Comparison of ENCODE assay signal across 11 cellular contexts in genomic region chr13:110330491-110331001, GRCh38. TPM values are rescaled to one million over a fixed set of nuclear protein-coding genes. Genes with fewer than 3 reads are reported as not detected.
DNase-seq lines count a peak whose midpoint lies in the region; ATAC-seq, FAIRE-seq and TF ChIP-seq lines count a peak whose summit lies in the region.
"Had no signal": no experiment of that assay in that cellular context is flagged by ENCODE, and none has a peak within 500 bp of the region (broad histone marks: within the 10 kb centered on the region; RNA-seq: fewer than 3 reads in every experiment).

No MANE protein-coding gene starts in this region.

- H3K4me3 ChIP-seq in A673 (ENCODE audit: low read depth, low read length, poor library complexity, severe bottlenecking) = no peak overlapping the region
- no peak overlapping the region for H3K4me3 ChIP-seq in CD8-positive, alpha-beta T cell (ENCODE audit: low read depth, low read length)

- no peaks in the 10 kb centered on the region for H3K9me3 ChIP-seq in A673 (ENCODE audit: low read depth, low read length, poor library complexity, severe bottlenecking)
- H3K9me3 ChIP-seq in CD8-positive, alpha-beta T cell (ENCODE audit: low read length) = no peaks in the 10 kb centered on the region

- CTCF ChIA-PET in A673 (lab: Charles Lee) = no interaction called here
- CTCF ChIA-PET in CD8-positive, alpha-beta T cell (lab: Charles Lee) = no interaction called here

- POLR2A ChIA-PET in A673 (lab: Charles Lee; ENCODE audit: low non-redundant PET) = no interaction called here
- POLR2A ChIA-PET in CD8-positive, alpha-beta T cell (lab: Charles Lee) = no interaction called here

- no peaks in the 10 kb centered on the region for H3K9me3 Mint-ChIP-seq in osteocyte (ENCODE audit: unreplicated experiment)
- no peaks in the 10 kb centered on the region for H3K9me3 Mint-ChIP-seq in CD8-positive, alpha-beta T cell

- no peak for TF ChIP-seq CTCF in A673 (conservative IDR thresholded peaks at IDR 0.05; ENCODE audit: low read depth, low read length)
- no peak for TF ChIP-seq CTCF in osteocyte (IDR thresholded peaks at IDR 0.05)
- no peak for TF ChIP-seq CTCF in CD8-positive, alpha-beta T cell (IDR thresholded peaks at IDR 0.05)

- H3K36me3 Mint-ChIP-seq in osteocyte (ENCODE audit: unreplicated experiment) = peaks cover 48% of the 10 kb centered on the region
- H3K36me3 Mint-ChIP-seq in CD8-positive, alpha-beta T cell = no peaks in the 10 kb centered on the region

- H3K27ac Mint-ChIP-seq in osteocyte (ENCODE audit: unreplicated experiment) = peak overlapping the region; percentile 97
- H3K27ac Mint-ChIP-seq in CD8-positive, alpha-beta T cell = no peak overlapping the region

- no peak for DNase-seq in A673 (ENCODE audit: low spot score)
- DNase-seq in T1000 (lab: John Stamatoyannopoulos, UW) = peak; percentile 34
- peak; percentile 88 for DNase-seq in fibroblast of peridontal ligament (ENCODE audit: extremely low read depth)
- no peak for DNase-seq in osteocyte (ENCODE audit: extremely low spot score, unreplicated experiment)
- no peak for DNase-seq in CD8-positive, alpha-beta T cell
- DNase-seq in frontal cortex (ENCODE audit: low spot score in 2 of 2) = no peak
- no peak for DNase-seq in NCI-H187 treated with DMSO at 0.1 percent for 48 hours (lab: John Stamatoyannopoulos, UW)
- DNase-seq: AML-193, cortex of kidney, NCI-H1436 had no signal

- no peaks in the 10 kb centered on the region for H3K27me3 Mint-ChIP-seq in osteocyte (ENCODE audit: unreplicated experiment)
- H3K27me3 Mint-ChIP-seq in CD8-positive, alpha-beta T cell (ENCODE audit: low read depth) = peaks cover 14% of the 10 kb centered on the region

- no peak for ATAC-seq in CD8-positive, alpha-beta T cell
- no peak for ATAC-seq in GM21529 (IDR thresholded peaks at IDR 0.05; ENCODE audit: unreplicated experiment)

- peaks cover 54% of the 10 kb centered on the region for H3K4me1 ChIP-seq in A673 (ENCODE audit: insufficient read depth, low read length, poor library complexity, severe bottlenecking)
- no peaks in the 10 kb centered on the region for H3K4me1 ChIP-seq in CD8-positive, alpha-beta T cell (ENCODE audit: insufficient read depth, low read length)

- H3K36me3 ChIP-seq in A673 (ENCODE audit: insufficient read depth, low read length, poor library complexity, severe bottlenecking) = peaks cover 3% of the 10 kb centered on the region
- H3K36me3 ChIP-seq in CD8-positive, alpha-beta T cell (ENCODE audit: insufficient read depth, low read length) = no peaks in the 10 kb centered on the region

- no TSS peak for BruUV-seq in A673 (replicated peaks; lab: Mats Ljungman, UMichigan)

- FAIRE-seq in frontal cortex (lab: Jason Lieb, UNC) = no peak

- H3K27ac ChIP-seq in A673 (ENCODE audit: low read depth, low read length, poor library complexity, severe bottlenecking) = peak overlapping the region; percentile 21
- no peak overlapping the region for H3K27ac ChIP-seq in CD8-positive, alpha-beta T cell (ENCODE audit: low read depth, low read length)

- intact Hi-C loops in A673 (cut with micrococcal nuclease; ENCODE audit: unreplicated experiment) = no loop called here
- intact Hi-C loops in CD8-positive, alpha-beta T cell (cut with DNase I, micrococcal nuclease) = no loop called here

- no peaks in the 10 kb centered on the region for H3K27me3 ChIP-seq in A673 (replicated peaks; ENCODE audit: insufficient read depth, low read depth, low read length, poor library complexity)
- H3K27me3 ChIP-seq in CD8-positive, alpha-beta T cell (ENCODE audit: insufficient read depth, low read length) = peaks cover 3% of the 10 kb centered on the region

- peak overlapping the region; percentile 58 for H3K4me3 Mint-ChIP-seq in osteocyte (ENCODE audit: unreplicated experiment)
- H3K4me3 Mint-ChIP-seq in CD8-positive, alpha-beta T cell = no peak overlapping the region

- peaks cover 96% of the 10 kb centered on the region for H3K4me1 Mint-ChIP-seq in osteocyte (ENCODE audit: unreplicated experiment)
- no peaks in the 10 kb centered on the region for H3K4me1 Mint-ChIP-seq in CD8-positive, alpha-beta T cell (ENCODE audit: low read depth)

RNA-seq across cellular contexts. Expression of gene COL4A2, which starts 23.5 kb away (rescaled TPM):
- total RNA-seq in A673 (2021) (184 and 193 TPM in 2 replicates), osteocyte (2,001 and 2,067 TPM in 2 replicates), frontal cortex (47.3 TPM)
- not detected for total RNA-seq in CD8-positive, alpha-beta T cell

RNA-seq across cellular contexts. Expression of gene COL4A1, which starts 23.6 kb away (rescaled TPM):
- 83.9 and 86.0 TPM in 2 replicates for total RNA-seq in A673 (2021)
- total RNA-seq in osteocyte = 3,181 and 3,589 TPM in 2 replicates
- total RNA-seq in CD8-positive, alpha-beta T cell = not detected
- total RNA-seq in frontal cortex = 65.2 TPM

Comparison
In these comparisons a context has a peak if more than half of its experiments do, and no peak if none do; other contexts are left out.
1. DNase-seq: peak in T1000 (single experiment) and fibroblast of peridontal ligament (single experiment); none in A673 (single experiment), osteocyte (single experiment), CD8-positive, alpha-beta T cell (0 of 7), frontal cortex (0 of 2) and NCI-H187 treated with DMSO at 0.1 percent for 48 hours (single experiment).
2. RNA of gene COL4A2, which starts 23.5 kb away (total RNA-seq): 2,001 to 2,067 TPM in osteocyte, 184 to 193 TPM in A673 and 47.3 TPM in frontal cortex (single experiment); not detected in CD8-positive, alpha-beta T cell; every median in the first group is over 10 times any median in the second.
3. RNA of gene COL4A1, which starts 23.6 kb away (total RNA-seq): 3,181 to 3,589 TPM in osteocyte, 83.9 to 86.0 TPM in A673 and 65.2 TPM in frontal cortex (single experiment); not detected in CD8-positive, alpha-beta T cell; every median in the first group is over 10 times any median in the second.